ENCODE assay signal across 8 cellular contexts in genomic region chr10:36773652-36774051, GRCh38.
"Had no signal": no experiment of that assay in that cellular context is flagged by ENCODE, and none has a peak within 500 bp of the region (broad histone marks: within the 10 kb centered on the region; RNA-seq: fewer than 3 reads in every experiment).

No MANE protein-coding gene starts in this region.

- DNase-seq: GDM1, GF-D8 had no signal

- ATAC-seq: GM12878 had no signal

- H3K4me3 ChIP-seq: GM12878 had no signal

- FAIRE-seq: G401.6, GM12878, GM12891, GM12892, GM18507, GM19239 had no signal
